8 cellular contexts compared by ENCODE assay signal in genomic region chr6:49462071-49462470, GRCh38. TPM values are rescaled to one million over a fixed set of nuclear protein-coding genes. Genes with fewer than 3 reads are reported as not detected.
A peak's percentile ranks its signal among the peaks of the same experiment; 100 is the strongest.
DNase-seq lines count a peak whose midpoint lies in the region; ATAC-seq and TF ChIP-seq lines count a peak whose summit lies in the region.

No MANE protein-coding gene starts in this region.

- POLR2A ChIA-PET in activated naive CD8-positive, alpha-beta T cell treated with anti-CD3 and anti-CD28 coated beads, Interleukin-2, amount 10 ng/mL, durations not matched to agents 7 days and 5 days (lab: Charles Lee) = no interaction called here

- H3K4me1 ChIP-seq in right lobe of liver = peaks cover 0 to 33% (median 0%) of the 10 kb centered on the region in 4 donors

- H3K27ac Mint-ChIP-seq in activated naive CD4-positive, alpha-beta T cell treated with anti-CD3 and anti-CD28 coated beads for 36 hours = peak overlapping the region; percentile 89
- peak overlapping the region; percentile 98 for H3K27ac Mint-ChIP-seq in activated naive CD8-positive, alpha-beta T cell treated with anti-CD3 and anti-CD28 coated beads, Interleukin-2, amount 10 ng/mL, durations not matched to agents 7 days and 5 days
- peak overlapping the region; percentile 98 for H3K27ac Mint-ChIP-seq in type B pancreatic cell

- no peak for DNase-seq in activated naive CD4-positive, alpha-beta T cell treated with anti-CD3 and anti-CD28 coated beads for 36 hours
- DNase-seq in activated naive CD4-positive, alpha-beta T cell treated with Interleukin-2 at 50 U/mL for 16 hours = no peak
- no peak for DNase-seq in activated naive CD8-positive, alpha-beta T cell treated with anti-CD3 and anti-CD28 coated beads, Interleukin-2, amount 10 ng/mL, durations not matched to agents 7 days and 5 days
- no peak for DNase-seq in right lobe of liver
- DNase-seq in type B pancreatic cell (ENCODE audit: extremely low spot score, unreplicated experiment) = no peak
- no peak for DNase-seq in NCI-H2196 treated with DMSO at 0.1 percent for 48 hours (lab: John Stamatoyannopoulos, UW; ENCODE audit: unreplicated experiment)
- no peak for DNase-seq in NCI-H2107 treated with DMSO at 0.1 percent for 48 hours (lab: John Stamatoyannopoulos, UW; ENCODE audit: unreplicated experiment)

- H3K27me3 ChIP-seq in right lobe of liver = no peaks in the 10 kb centered on the region

- 11% methylated on average over 3 of the region's 3 CpGs for WGBS in right lobe of liver (ENCODE audit: insufficient coverage, low coverage, low lambda C conversion rate, missing lambda C conversion rate)

- H3K36me3 Mint-ChIP-seq in activated naive CD4-positive, alpha-beta T cell treated with anti-CD3 and anti-CD28 coated beads for 36 hours (ENCODE audit: low read depth) = peaks cover 7% of the 10 kb centered on the region
- H3K36me3 Mint-ChIP-seq in activated naive CD8-positive, alpha-beta T cell treated with anti-CD3 and anti-CD28 coated beads, Interleukin-2, amount 10 ng/mL, durations not matched to agents 7 days and 5 days = peaks cover 11% of the 10 kb centered on the region
- H3K36me3 Mint-ChIP-seq in type B pancreatic cell = peaks cover 2% of the 10 kb centered on the region

- TF ChIP-seq CTCF in right lobe of liver (IDR thresholded peaks at IDR 0.05) (no peak), type B pancreatic cell (conservative IDR thresholded peaks at IDR 0.05) (no peak)

- H3K4me3 ChIP-seq in right lobe of liver = peak overlapping the region; percentile 76 to 83 (median 77)

- H3K9me3 Mint-ChIP-seq in activated naive CD4-positive, alpha-beta T cell treated with anti-CD3 and anti-CD28 coated beads for 36 hours = no peaks in the 10 kb centered on the region
- H3K9me3 Mint-ChIP-seq in activated naive CD8-positive, alpha-beta T cell treated with anti-CD3 and anti-CD28 coated beads, Interleukin-2, amount 10 ng/mL, durations not matched to agents 7 days and 5 days = no peaks in the 10 kb centered on the region
- no peaks in the 10 kb centered on the region for H3K9me3 Mint-ChIP-seq in type B pancreatic cell

- peak overlapping the region; percentile 77 to 95 (median 92) for H3K27ac ChIP-seq in right lobe of liver

- H3K4me1 Mint-ChIP-seq in activated naive CD4-positive, alpha-beta T cell treated with anti-CD3 and anti-CD28 coated beads for 36 hours (ENCODE audit: low read depth) = peaks cover 41% of the 10 kb centered on the region
- peaks cover 26% of the 10 kb centered on the region for H3K4me1 Mint-ChIP-seq in activated naive CD8-positive, alpha-beta T cell treated with anti-CD3 and anti-CD28 coated beads, Interleukin-2, amount 10 ng/mL, durations not matched to agents 7 days and 5 days
- H3K4me1 Mint-ChIP-seq in type B pancreatic cell (ENCODE audit: unreplicated experiment) = peaks cover 20% of the 10 kb centered on the region

- H3K4me3 Mint-ChIP-seq in activated naive CD4-positive, alpha-beta T cell treated with anti-CD3 and anti-CD28 coated beads for 36 hours = peak overlapping the region; percentile 96
- peak overlapping the region; percentile 99 for H3K4me3 Mint-ChIP-seq in activated naive CD8-positive, alpha-beta T cell treated with anti-CD3 and anti-CD28 coated beads, Interleukin-2, amount 10 ng/mL, durations not matched to agents 7 days and 5 days
- peak overlapping the region; percentile 98 for H3K4me3 Mint-ChIP-seq in type B pancreatic cell

- H3K9me3 ChIP-seq in right lobe of liver = no peaks in the 10 kb centered on the region

- CTCF ChIA-PET in activated naive CD4-positive, alpha-beta T cell treated with anti-CD3 and anti-CD28 coated beads for 36 hours (lab: Charles Lee) = interaction anchor here (0.6 kb wide), 1 partner anchor 9 kb away, joined by 3 read pairs; no protein-coding TSS in a partner anchor

- peaks cover 0 to 23% (median 7%) of the 10 kb centered on the region in 4 donors for H3K36me3 ChIP-seq in right lobe of liver

- ATAC-seq in activated naive CD8-positive, alpha-beta T cell treated with anti-CD3 and anti-CD28 coated beads, Interleukin-2, amount 10 ng/mL, durations not matched to agents 7 days and 5 days (ENCODE audit: low read depth) = no peak
- ATAC-seq in right lobe of liver (peak in 1 of 4 donors; percentile 37), HG02571 (IDR thresholded peaks at IDR 0.05; ENCODE audit: unreplicated experiment) (no peak)

- TF ChIP-seq POLR2A in right lobe of liver (IDR thresholded peaks at IDR 0.05) = no peak

- no peaks in the 10 kb centered on the region for H3K27me3 Mint-ChIP-seq in activated naive CD4-positive, alpha-beta T cell treated with anti-CD3 and anti-CD28 coated beads for 36 hours (ENCODE audit: low read depth)
- H3K27me3 Mint-ChIP-seq in activated naive CD8-positive, alpha-beta T cell treated with anti-CD3 and anti-CD28 coated beads, Interleukin-2, amount 10 ng/mL, durations not matched to agents 7 days and 5 days = no peaks in the 10 kb centered on the region
- no peaks in the 10 kb centered on the region for H3K27me3 Mint-ChIP-seq in type B pancreatic cell

- intact Hi-C loops in activated naive CD4-positive, alpha-beta T cell treated with anti-CD3 and anti-CD28 coated beads for 36 hours (cut with micrococcal nuclease) = loop anchor here (2.0 to 5.0 kb wide), 2 partner anchors 145 to 385 kb away; no protein-coding TSS in a partner anchor
- intact Hi-C loops in right lobe of liver (cut with DNase I) = no loop called here

RNA-seq across cellular contexts. Expression of gene MMUT, which starts 1.0 kb away (rescaled TPM):
- 10 to 100 TPM; 15.1 to 15.2 TPM for total RNA-seq in activated naive CD4-positive, alpha-beta T cell treated with anti-CD3 and anti-CD28 coated beads for 36 hours
- 10 to 100 TPM; 13.2 to 14.6 TPM for total RNA-seq in activated naive CD8-positive, alpha-beta T cell treated with anti-CD3 and anti-CD28 coated beads, Interleukin-2, amount 10 ng/mL, durations not matched to agents 7 days and 5 days
- total RNA-seq in right lobe of liver = 100 to 1,000 TPM in 1 of 6 experiments, 10 to 100 TPM in 5; 24.7 to 108 (median 63.9) TPM
- 27.6 and 30.5 TPM in 2 replicates for total RNA-seq in type B pancreatic cell (ENCODE audit: low replicate concordance)

RNA-seq across cellular contexts. Expression of gene CENPQ, which starts 1.1 kb away (rescaled TPM):
- 10 to 100 TPM; 19.3 to 19.9 TPM for total RNA-seq in activated naive CD4-positive, alpha-beta T cell treated with anti-CD3 and anti-CD28 coated beads for 36 hours
- 10 to 100 TPM; 14.4 to 14.5 TPM for total RNA-seq in activated naive CD8-positive, alpha-beta T cell treated with anti-CD3 and anti-CD28 coated beads, Interleukin-2, amount 10 ng/mL, durations not matched to agents 7 days and 5 days
- 1 to 10 TPM in 4 of 6 experiments, under 1 TPM in 2; 0.49 to 3.6 (median 1.1) TPM for total RNA-seq in right lobe of liver
- total RNA-seq in type B pancreatic cell (ENCODE audit: low replicate concordance) = 3.7 and 8.6 TPM in 2 replicates

RNA-seq across cellular contexts. Expression of gene GLYATL3, which starts 37.7 kb away (rescaled TPM):
- not detected for total RNA-seq in activated naive CD4-positive, alpha-beta T cell treated with anti-CD3 and anti-CD28 coated beads for 36 hours
- total RNA-seq in activated naive CD8-positive, alpha-beta T cell treated with anti-CD3 and anti-CD28 coated beads, Interleukin-2, amount 10 ng/mL, durations not matched to agents 7 days and 5 days = not detected
- total RNA-seq in right lobe of liver (under 1 TPM in 2 of 6 experiments, not detected in 4; 0.44 to 0.48 TPM), type B pancreatic cell (ENCODE audit: low replicate concordance) (0.50 TPM in 1 of 2 replicates, not detected in the other)
